20 cellular contexts compared by ENCODE assay signal in the genomic region with DNA sequence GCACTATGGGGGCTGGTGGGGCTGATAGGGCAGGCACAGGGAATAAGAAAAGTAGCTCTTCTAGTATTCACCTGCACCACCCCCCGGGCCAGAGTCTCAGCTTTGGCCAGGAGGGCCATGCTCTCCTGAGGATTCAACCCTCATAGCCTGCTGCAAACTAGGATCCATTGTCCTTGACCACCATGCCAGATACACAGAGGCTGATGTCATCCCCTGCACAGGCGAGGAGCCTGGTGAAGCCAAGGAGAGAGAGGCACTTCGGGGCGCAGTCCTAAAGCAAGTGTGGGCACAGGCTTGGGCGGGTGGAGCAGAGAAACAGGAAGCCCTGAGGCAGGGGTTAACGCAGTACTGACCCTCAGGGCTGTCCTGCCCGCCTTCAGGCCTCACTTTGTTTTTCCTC. TPM values are rescaled to one million over a fixed set of nuclear protein-coding genes. Genes with fewer than 3 reads are reported as not detected.
DNase-seq lines count a peak whose midpoint lies in the region; ATAC-seq and TF ChIP-seq lines count a peak whose summit lies in the region.
"Had no signal": no experiment of that assay in that cellular context is flagged by ENCODE, and none has a peak within 500 bp of the region (broad histone marks: within the 10 kb centered on the region; RNA-seq: fewer than 3 reads in every experiment).

No MANE protein-coding gene starts in this region.

- H3K27ac Mint-ChIP-seq in type B pancreatic cell: peak overlapping the region; percentile 16

- H3K9me3 Mint-ChIP-seq in type B pancreatic cell: no peaks in the 10 kb centered on the region

- H3K4me1 Mint-ChIP-seq in type B pancreatic cell (ENCODE audit: unreplicated experiment): peaks cover 28% of the 10 kb centered on the region

- H3K9me3 ChIP-seq in right atrium auricular region: no peaks in the 10 kb centered on the region
- H3K9me3 ChIP-seq in heart left ventricle: no peaks in the 10 kb centered on the region
- H3K9me3 ChIP-seq in esophagus squamous epithelium: no peaks in the 10 kb centered on the region
- H3K9me3 ChIP-seq: body of pancreas, suprapubic skin had no signal

- peaks cover 0 to 60% of the 10 kb centered on the region in 2 donors for H3K4me1 ChIP-seq in right atrium auricular region
- H3K4me1 ChIP-seq in heart left ventricle: peaks cover 0 to 44% (median 16%) of the 10 kb centered on the region in 12 donors
- H3K4me1 ChIP-seq in esophagus squamous epithelium: peaks cover 0 to 51% (median 20%) of the 10 kb centered on the region in 3 donors
- peaks cover 53% of the 10 kb centered on the region for H3K4me1 ChIP-seq in rectal smooth muscle tissue (ENCODE audit: control insufficient read depth, insufficient read depth, low read length)
- H3K4me1 ChIP-seq: body of pancreas had no signal

- WGBS in heart left ventricle, 4 donors: 89 to 96% (median 92%) methylated on average over 6 to 7 of the region's 7 CpGs
- WGBS in esophagus squamous epithelium, 2 donors: 71 to 80% methylated on average over 6 to 7 of the region's 7 CpGs

- H3K4me3 ChIP-seq in right atrium auricular region (no peak overlapping the region), heart left ventricle (no peak overlapping the region), esophagus squamous epithelium (no peak overlapping the region), rectal smooth muscle tissue (ENCODE audit: low read length) (no peak overlapping the region)
- H3K4me3 ChIP-seq: body of pancreas, smooth muscle cell, suprapubic skin had no signal

- no peak for DNase-seq in right atrium auricular region (ENCODE audit: low spot score)
- no peak for DNase-seq in heart left ventricle
- DNase-seq in esophagus squamous epithelium (lab: John Stamatoyannopoulos, UW): no peak
- no peak for DNase-seq in type B pancreatic cell (ENCODE audit: extremely low spot score, unreplicated experiment)
- DNase-seq in SW 1271 (lab: John Stamatoyannopoulos, UW): no peak
- DNase-seq: ACHN; activated CD4-positive, alpha-beta T cell treated with anti-CD3 and anti-CD28 coated beads for 48 hours; activated CD8-positive, alpha-beta memory T cell treated with anti-CD3 and anti-CD28 coated beads, Interleukin-2, amount 50 U/mL, for 4 hours; body of pancreas; NCI-H1436; NCI-H69; stimulated activated CD4-positive, alpha-beta T cell treated with anti-CD3 and anti-CD28 coated beads, Interleukin-4, amount 100 ng/mL, for 24 hours; T-helper 1 cell had no signal

- no peak for ATAC-seq in heart left ventricle
- ATAC-seq in HG02571 (IDR thresholded peaks at IDR 0.05; ENCODE audit: unreplicated experiment): no peak
- no peak for ATAC-seq in HG02759 (IDR thresholded peaks at IDR 0.05; ENCODE audit: unreplicated experiment)
- ATAC-seq: body of pancreas had no signal

- H3K4me3 Mint-ChIP-seq in type B pancreatic cell: no peak overlapping the region

- intact Hi-C loops in heart left ventricle (cut with DNase I) (no loop called here), esophagus squamous epithelium (cut with DNase I) (no loop called here)

- H3K27me3 Mint-ChIP-seq in type B pancreatic cell: no peaks in the 10 kb centered on the region

- H3K36me3 ChIP-seq in right atrium auricular region: peaks cover 53% of the 10 kb centered on the region
- H3K36me3 ChIP-seq in heart left ventricle: peaks cover 0 to 100% (median 92%) of the 10 kb centered on the region in 9 donors
- H3K36me3 ChIP-seq in esophagus squamous epithelium: peaks cover 39 to 100% (median 52%) of the 10 kb centered on the region in 3 donors
- peaks cover 40% of the 10 kb centered on the region for H3K36me3 ChIP-seq in rectal smooth muscle tissue (ENCODE audit: control insufficient read depth, insufficient read depth, low read length)

- no peak overlapping the region for H3K9ac ChIP-seq in rectal smooth muscle tissue (ENCODE audit: low read length)

- TF ChIP-seq POLR2A in heart left ventricle (IDR thresholded peaks at IDR 0.05) (no peak), esophagus squamous epithelium (IDR thresholded peaks at IDR 0.05) (no peak)

- H3K27ac ChIP-seq in right atrium auricular region: peak overlapping the region; percentile 71 to 86
- peak overlapping the region in 3 of 12 donors; percentile 26 to 82 (median 33) for H3K27ac ChIP-seq in heart left ventricle
- H3K27ac ChIP-seq in esophagus squamous epithelium: peak overlapping the region; percentile 55 to 86 (median 74)
- peak overlapping the region; percentile 96 for H3K27ac ChIP-seq in rectal smooth muscle tissue (ENCODE audit: low read depth, low read length)
- H3K27ac ChIP-seq: body of pancreas, C4-2B had no signal

- peaks cover 29% of the 10 kb centered on the region for H3K36me3 Mint-ChIP-seq in type B pancreatic cell

- TF ChIP-seq CTCF in right atrium auricular region (IDR thresholded peaks at IDR 0.05): no peak
- no peak for TF ChIP-seq CTCF in heart left ventricle (IDR thresholded peaks at IDR 0.05)
- TF ChIP-seq CTCF in esophagus squamous epithelium (IDR thresholded peaks at IDR 0.05): no peak
- no peak for TF ChIP-seq CTCF in type B pancreatic cell (conservative IDR thresholded peaks at IDR 0.05)

- H3K27me3 ChIP-seq in right atrium auricular region (no peaks in the 10 kb centered on the region), heart left ventricle (no peaks in the 10 kb centered on the region), esophagus squamous epithelium (no peaks in the 10 kb centered on the region), rectal smooth muscle tissue (ENCODE audit: control insufficient read depth, insufficient read depth, low read length) (no peaks in the 10 kb centered on the region)
- H3K27me3 ChIP-seq: body of pancreas, suprapubic skin had no signal

RNA-seq across cellular contexts. Expression of gene TMEM53, which starts 29.5 kb away (rescaled TPM):
- 10 to 100 TPM in 1 of 2 donors, 1 to 10 TPM in 1; 8.3 to 13.1 TPM for total RNA-seq in right atrium auricular region
- 10 to 100 TPM in 6 of 9 donors, 1 to 10 TPM in 3; 8.5 to 18.1 (median 12.5) TPM for total RNA-seq in heart left ventricle
- polyA plus RNA-seq in heart left ventricle: 10 to 100 TPM in 1 of 2 donors, 1 to 10 TPM in 1; 8.6 to 20.0 TPM
- total RNA-seq in esophagus squamous epithelium: 1 to 10 TPM; 3.2 to 5.8 (median 4.0) TPM
- 6.6 and 9.1 TPM in 2 replicates for total RNA-seq in type B pancreatic cell (ENCODE audit: low replicate concordance)

RNA-seq across cellular contexts. Expression of gene ARMH1, which starts 29.7 kb away (rescaled TPM):
- 1 to 10 TPM in 1 of 2 donors, under 1 TPM in 1; 0.19 to 5.2 TPM for total RNA-seq in right atrium auricular region
- total RNA-seq in heart left ventricle: 1 to 10 TPM in 2 of 9 donors, under 1 TPM in 4, not detected in 3; 0.33 to 9.9 (median 0.64) TPM
- under 1 TPM; 0.62 to 0.88 TPM for polyA plus RNA-seq in heart left ventricle
- 1 to 10 TPM in 1 of 4 donors, not detected in 3; 1.3 TPM for total RNA-seq in esophagus squamous epithelium
- 5.5 and 11.6 TPM in 2 replicates for total RNA-seq in type B pancreatic cell (ENCODE audit: low replicate concordance)
- total RNA-seq: epithelial cell of proximal tubule had no signal
